In genomic region chr3:196634224-196634623, GRCh38 we compare ENCODE assay signal across 11 cellular contexts. TPM values are rescaled to one million over a fixed set of nuclear protein-coding genes. Genes with fewer than 3 reads are reported as not detected.
DNase-seq lines count a peak whose midpoint lies in the region; ATAC-seq and TF ChIP-seq lines count a peak whose summit lies in the region.
"Had no signal": no experiment of that assay in that cellular context is flagged by ENCODE, and none has a peak within 500 bp of the region (broad histone marks: within the 10 kb centered on the region; RNA-seq: fewer than 3 reads in every experiment).

No MANE protein-coding gene starts in this region.

- no peak overlapping the region for H3K9ac ChIP-seq in KMS-11

- H3K27ac ChIP-seq in KMS-11: no peak overlapping the region
- no peak overlapping the region for H3K27ac ChIP-seq in RWPE1

- no peaks in the 10 kb centered on the region for H3K27me3 Mint-ChIP-seq in Caco-2 (ENCODE audit: insufficient read depth, unreplicated experiment)
- H3K27me3 Mint-ChIP-seq in activated T-helper 17 cell treated with anti-CD3 and anti-CD28 coated beads, Interleukin-2, amount 50 U/mL, for 72 hours: no peaks in the 10 kb centered on the region
- H3K27me3 Mint-ChIP-seq: activated naive CD8-positive, alpha-beta T cell treated with anti-CD3 and anti-CD28 coated beads, Interleukin-2, amount 10 ng/mL, durations not matched to agents 7 days and 5 days had no signal

- no peaks in the 10 kb centered on the region for H3K9me3 Mint-ChIP-seq in Caco-2 (ENCODE audit: unreplicated experiment)
- no peaks in the 10 kb centered on the region for H3K9me3 Mint-ChIP-seq in activated T-helper 17 cell treated with anti-CD3 and anti-CD28 coated beads, Interleukin-2, amount 50 U/mL, for 72 hours
- H3K9me3 Mint-ChIP-seq: activated naive CD8-positive, alpha-beta T cell treated with anti-CD3 and anti-CD28 coated beads, Interleukin-2, amount 10 ng/mL, durations not matched to agents 7 days and 5 days had no signal

- H3K4me3 ChIP-seq in Caco-2 (ENCODE audit: low read depth, low read length): no peak overlapping the region
- H3K4me3 ChIP-seq in KMS-11 (IDR thresholded peaks at IDR 0.05; ENCODE audit: insufficient read depth, low read depth, low read length): no peak overlapping the region

- intact Hi-C loops in Caco-2 (cut with micrococcal nuclease; ENCODE audit: unreplicated experiment): no loop called here

- no peak for DNase-seq in Caco-2
- DNase-seq in pons (ENCODE audit: low spot score): peak; percentile 56
- no peak for DNase-seq in NK-92 (lab: John Stamatoyannopoulos, UW; ENCODE audit: unreplicated experiment)
- DNase-seq in stimulated activated CD4-positive, alpha-beta T cell treated with anti-CD3 and anti-CD28 coated beads, Interleukin-4, amount 100 ng/mL, for 4 hours: no peak
- no peak for DNase-seq in RWPE1 (ENCODE audit: low spot score)
- no peak for DNase-seq in cerebellar nuclear complex (lab: John Stamatoyannopoulos, UW)
- DNase-seq: activated naive CD8-positive, alpha-beta T cell treated with anti-CD3 and anti-CD28 coated beads, Interleukin-2, amount 10 ng/mL, durations not matched to agents 7 days and 5 days; NCI-H1048; NCI-H69 had no signal

- H3K79me2 ChIP-seq in KMS-11 (ENCODE audit: insufficient read depth, low read depth): no peaks in the 10 kb centered on the region

- H4K20me1 ChIP-seq in KMS-11 (ENCODE audit: insufficient read depth): no peaks in the 10 kb centered on the region

- H3K4me3 Mint-ChIP-seq in Caco-2 (ENCODE audit: unreplicated experiment): peak overlapping the region; percentile 94
- peak overlapping the region; percentile 84 for H3K4me3 Mint-ChIP-seq in activated T-helper 17 cell treated with anti-CD3 and anti-CD28 coated beads, Interleukin-2, amount 50 U/mL, for 72 hours

- H3K27ac Mint-ChIP-seq in Caco-2 (ENCODE audit: unreplicated experiment): peak overlapping the region; percentile 97
- H3K27ac Mint-ChIP-seq in activated T-helper 17 cell treated with anti-CD3 and anti-CD28 coated beads, Interleukin-2, amount 50 U/mL, for 72 hours: peak overlapping the region; percentile 60

- no peak for ATAC-seq in activated T-helper 17 cell treated with anti-CD3 and anti-CD28 coated beads, Interleukin-2, amount 50 U/mL, for 72 hours (replicated peaks)

- H3K36me3 ChIP-seq in Caco-2 (ENCODE audit: control insufficient read depth, insufficient read depth, low read length): no peaks in the 10 kb centered on the region
- H3K36me3 ChIP-seq in KMS-11 (ENCODE audit: insufficient read depth): no peaks in the 10 kb centered on the region

- no peak overlapping the region for H2AFZ ChIP-seq in KMS-11 (ENCODE audit: low read depth)

- H3K36me3 Mint-ChIP-seq in Caco-2 (ENCODE audit: insufficient read depth, unreplicated experiment): peaks cover 17% of the 10 kb centered on the region
- no peaks in the 10 kb centered on the region for H3K36me3 Mint-ChIP-seq in activated T-helper 17 cell treated with anti-CD3 and anti-CD28 coated beads, Interleukin-2, amount 50 U/mL, for 72 hours (ENCODE audit: low read depth)

- BruUV-seq in Caco-2 (replicated peaks; lab: Mats Ljungman, UMichigan): no TSS peak

- H3K27me3 ChIP-seq in Caco-2 (replicated peaks; ENCODE audit: control insufficient read depth, insufficient read depth, low read length) (no peaks in the 10 kb centered on the region), KMS-11 (ENCODE audit: insufficient read depth, low read depth) (no peaks in the 10 kb centered on the region)

- no peaks in the 10 kb centered on the region for H3K9me3 ChIP-seq in Caco-2

- POLR2A ChIA-PET in Caco-2 (lab: Charles Lee) (no interaction called here), RWPE1 (lab: Yijun Ruan, JAX; ENCODE audit: low non-redundant PET) (no interaction called here)

- peaks cover 6% of the 10 kb centered on the region; the same call in 1 of the 2 replicates for H3K4me1 ChIP-seq in Caco-2
- H3K4me1 ChIP-seq in KMS-11 (ENCODE audit: low read depth, poor library complexity, severe bottlenecking): peaks cover 44% of the 10 kb centered on the region

- peaks cover 13% of the 10 kb centered on the region for H3K4me1 Mint-ChIP-seq in Caco-2 (ENCODE audit: low read depth, unreplicated experiment)
- peaks cover 30% of the 10 kb centered on the region for H3K4me1 Mint-ChIP-seq in activated T-helper 17 cell treated with anti-CD3 and anti-CD28 coated beads, Interleukin-2, amount 50 U/mL, for 72 hours

- TF ChIP-seq CTCF in Caco-2 (IDR thresholded peaks at IDR 0.05; ENCODE audit: insufficient read depth in 1 of 2, low read depth in 1 of 2, low read length in 1 of 2, severe bottlenecking in 1 of 2, unreplicated experiment in 1 of 2): no peak
- TF ChIP-seq CTCF in KMS-11 (conservative IDR thresholded peaks at IDR 0.05; ENCODE audit: low read depth, low read length): no peak
- TF ChIP-seq CTCF in RWPE1 (conservative IDR thresholded peaks at IDR 0.05; ENCODE audit: low read depth): no peak

- CTCF ChIA-PET in Caco-2 (lab: Charles Lee): interaction anchor here (0.9 to 1.1 kb wide), 2 partner anchors 25 to 78 kb away, joined by 3 to 4 read pairs; partner anchors contain the start of gene CEP19
- CTCF ChIA-PET in RWPE1 (lab: Yijun Ruan, JAX): no interaction called here

- 0 out of 2 replicates have a peak overlapping the region, but pooled peaks have one; percentile 98 for H3K4me2 ChIP-seq in KMS-11

RNA-seq across cellular contexts. Expression of gene NRROS, which starts 5.3 kb away (rescaled TPM):
- total RNA-seq in Caco-2 (2022): 1.5 and 2.0 TPM in 2 replicates
- 10 to 100 TPM; 26.5 to 42.3 TPM for total RNA-seq in activated T-helper 17 cell treated with anti-CD3 and anti-CD28 coated beads, Interleukin-2, amount 50 U/mL, for 72 hours
